Comparison of ENCODE assay signal across 23 cellular contexts in the genomic region with DNA sequence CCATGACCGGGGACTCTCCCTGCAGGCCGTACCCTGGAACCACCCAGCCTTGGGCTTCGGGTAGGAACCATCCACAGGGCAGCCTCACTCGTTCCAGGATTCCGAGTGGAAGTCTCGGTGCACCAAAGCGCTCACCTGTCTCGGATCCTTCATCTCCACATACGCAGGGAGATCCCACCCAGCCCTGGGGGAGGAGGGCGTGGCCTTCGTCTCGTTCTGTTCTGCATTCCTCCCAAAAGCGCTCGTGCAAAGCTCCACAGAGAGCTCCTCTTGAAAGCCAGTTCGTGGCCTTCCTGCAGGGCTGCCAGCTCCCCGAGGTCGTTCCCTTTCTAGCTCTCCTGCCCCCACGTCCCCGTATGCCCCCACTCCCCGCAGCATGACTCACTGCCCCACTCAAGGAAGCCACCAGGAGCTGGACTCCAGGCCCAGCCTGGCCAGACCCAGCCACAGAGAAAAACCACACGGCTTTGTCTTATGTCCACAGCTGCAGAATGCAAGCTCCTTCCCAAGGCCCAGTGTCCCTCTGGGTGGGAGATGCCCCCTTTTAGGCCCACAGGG.
A peak's percentile ranks its signal among the peaks of the same experiment; 100 is the strongest.
DNase-seq lines count a peak whose midpoint lies in the region; ATAC-seq, FAIRE-seq and TF ChIP-seq lines count a peak whose summit lies in the region.
"Had no signal": no experiment of that assay in that cellular context is flagged by ENCODE, and none has a peak within 500 bp of the region (broad histone marks: within the 10 kb centered on the region; RNA-seq: fewer than 3 reads in every experiment).

No MANE protein-coding gene starts in this region.

- peak overlapping the region; percentile 63 for H3K27ac Mint-ChIP-seq in neural progenitor cell
- H3K27ac Mint-ChIP-seq: activated CD4-positive, alpha-beta T cell treated with anti-CD3 and anti-CD28 coated beads for 36 hours; activated naive CD4-positive, alpha-beta T cell treated with anti-CD3 and anti-CD28 coated beads, Interleukin-2, amount 10 ng/mL, durations not matched to agents 7 days and 5 days; activated T-cell treated with anti-CD3 and anti-CD28 coated beads, Interleukin-2, amount 50 U/mL, for 72 hours; stimulated activated effector memory CD8-positive, alpha-beta T cell treated with anti-CD3 and anti-CD28 coated beads, Interleukin-12 subunit alpha, Interleukin-12 subunit beta, amount 100 ng/mL, for 72 hours had no signal

- peaks cover 3% of the 10 kb centered on the region for H4K20me1 ChIP-seq in neural progenitor cell (ENCODE audit: low read depth)

- no peak overlapping the region for H3K4me3 Mint-ChIP-seq in neural progenitor cell
- H3K4me3 Mint-ChIP-seq: activated CD4-positive, alpha-beta T cell treated with anti-CD3 and anti-CD28 coated beads for 36 hours; activated naive CD4-positive, alpha-beta T cell treated with anti-CD3 and anti-CD28 coated beads, Interleukin-2, amount 10 ng/mL, durations not matched to agents 7 days and 5 days; activated T-cell treated with anti-CD3 and anti-CD28 coated beads, Interleukin-2, amount 50 U/mL, for 72 hours; CD4-positive, alpha-beta memory T cell; stimulated activated effector memory CD8-positive, alpha-beta T cell treated with anti-CD3 and anti-CD28 coated beads, Interleukin-12 subunit alpha, Interleukin-12 subunit beta, amount 100 ng/mL, for 72 hours had no signal

- ATAC-seq in gastrocnemius medialis, result no peak
- ATAC-seq: activated CD4-positive, alpha-beta T cell treated with anti-CD3 and anti-CD28 coated beads for 36 hours; activated T-cell treated with anti-CD3 and anti-CD28 coated beads, Interleukin-2, amount 50 U/mL, for 72 hours; GM12878; lower lobe of right lung; stimulated activated effector memory CD8-positive, alpha-beta T cell treated with anti-CD3 and anti-CD28 coated beads, Interleukin-12 subunit alpha, Interleukin-12 subunit beta, amount 100 ng/mL, for 72 hours had no signal

- H3K4me2 ChIP-seq in neural progenitor cell, result no peak overlapping the region

- H3K9ac ChIP-seq in neural progenitor cell, result no peak overlapping the region

- no peaks in the 10 kb centered on the region for H3F3A ChIP-seq in neural progenitor cell (ENCODE audit: low read depth)

- intact Hi-C loops in gastrocnemius medialis (cut with DNase I; ENCODE audit: low total_unique reads), result no loop called here

- H3K27me3 ChIP-seq in neural progenitor cell, result no peaks in the 10 kb centered on the region
- H3K27me3 ChIP-seq in gastrocnemius medialis, result no peaks in the 10 kb centered on the region
- H3K27me3 ChIP-seq: ascending aorta, esophagus squamous epithelium had no signal

- no peaks in the 10 kb centered on the region for H3K4me1 ChIP-seq in neural progenitor cell
- no peaks in the 10 kb centered on the region for H3K4me1 ChIP-seq in gastrocnemius medialis
- H3K4me1 ChIP-seq: ascending aorta, lower lobe of right lung had no signal

- H3K9me3 Mint-ChIP-seq in neural progenitor cell, result no peaks in the 10 kb centered on the region
- H3K9me3 Mint-ChIP-seq: activated naive CD4-positive, alpha-beta T cell treated with anti-CD3 and anti-CD28 coated beads, Interleukin-2, amount 10 ng/mL, durations not matched to agents 7 days and 5 days; activated T-cell treated with anti-CD3 and anti-CD28 coated beads, Interleukin-2, amount 50 U/mL, for 72 hours; CD4-positive, alpha-beta memory T cell; stimulated activated effector memory CD8-positive, alpha-beta T cell treated with anti-CD3 and anti-CD28 coated beads, Interleukin-12 subunit alpha, Interleukin-12 subunit beta, amount 100 ng/mL, for 72 hours had no signal

- FAIRE-seq in RCC 7860 (lab: Jason Lieb, UNC), result no peak
- FAIRE-seq: GM12878, islet of Langerhans had no signal

- H3K36me3 Mint-ChIP-seq in neural progenitor cell, result peaks cover 5% of the 10 kb centered on the region
- H3K36me3 Mint-ChIP-seq: activated naive CD4-positive, alpha-beta T cell treated with anti-CD3 and anti-CD28 coated beads, Interleukin-2, amount 10 ng/mL, durations not matched to agents 7 days and 5 days; CD4-positive, alpha-beta memory T cell had no signal

- no peak for TF ChIP-seq POLR2A in gastrocnemius medialis (IDR thresholded peaks at IDR 0.05)

- DNase-seq in AG10803 (ENCODE audit: low read depth), result peak; percentile 42
- DNase-seq in RCC 7860 (ENCODE audit: low spot score), result peak; percentile 16
- DNase-seq in fibroblast of gingiva (ENCODE audit: low read depth), result peak; percentile 17
- no peak for DNase-seq in neural progenitor cell (ENCODE audit: low spot score)
- DNase-seq in gastrocnemius medialis, result no peak
- DNase-seq in stimulated activated naive CD4-positive, alpha-beta T cell treated with Interleukin-2 at 50 U/mL for 16 hours (lab: John Stamatoyannopoulos, UW), result no peak
- DNase-seq in NCI-H2081 treated with DMSO at 0.1 percent for 48 hours (lab: John Stamatoyannopoulos, UW), result no peak
- DNase-seq in NK-92 (lab: John Stamatoyannopoulos, UW; ENCODE audit: unreplicated experiment), result no peak
- DNase-seq: activated CD4-positive, alpha-beta T cell treated with anti-CD3 and anti-CD28 coated beads for 36 hours; activated naive CD4-positive, alpha-beta T cell treated with anti-CD3 and anti-CD28 coated beads, Interleukin-2, amount 10 ng/mL, durations not matched to agents 7 days and 5 days; activated T-cell treated with anti-CD3 and anti-CD28 coated beads, Interleukin-2, amount 50 U/mL, for 72 hours; CD4-positive, alpha-beta memory T cell; effector memory CD4-positive, alpha-beta T cell; esophagus squamous epithelium; Kasumi-1; lower lobe of right lung; NCI-H1105 treated with DMSO at 0.1 percent for 48 hours; NCI-H510A treated with DMSO at 0.1 percent for 48 hours; SW 1271 had no signal

- in situ Hi-C loops in gastrocnemius medialis (cut with MboI; ENCODE audit: low sequenced_read_pairs in 4 of 4), result no loop called here

- peaks cover 18% of the 10 kb centered on the region for H3K4me1 Mint-ChIP-seq in neural progenitor cell
- H3K4me1 Mint-ChIP-seq: activated CD4-positive, alpha-beta T cell treated with anti-CD3 and anti-CD28 coated beads for 36 hours; activated naive CD4-positive, alpha-beta T cell treated with anti-CD3 and anti-CD28 coated beads, Interleukin-2, amount 10 ng/mL, durations not matched to agents 7 days and 5 days; CD4-positive, alpha-beta memory T cell; stimulated activated effector memory CD8-positive, alpha-beta T cell treated with anti-CD3 and anti-CD28 coated beads, Interleukin-12 subunit alpha, Interleukin-12 subunit beta, amount 100 ng/mL, for 72 hours had no signal

- H3K36me3 ChIP-seq in neural progenitor cell, result no peaks in the 10 kb centered on the region
- H3K36me3 ChIP-seq in gastrocnemius medialis, result no peaks in the 10 kb centered on the region

- no peaks in the 10 kb centered on the region for H3K79me2 ChIP-seq in neural progenitor cell (ENCODE audit: low read depth)

- H3K4me3 ChIP-seq in AG10803 (ENCODE audit: low read length), result no peak overlapping the region
- no peak overlapping the region for H3K4me3 ChIP-seq in neural progenitor cell
- no peak overlapping the region for H3K4me3 ChIP-seq in gastrocnemius medialis
- H3K4me3 ChIP-seq: ascending aorta, esophagus squamous epithelium, GM12878, lower lobe of right lung had no signal

- H2AFZ ChIP-seq in neural progenitor cell (replicated peaks), result no peak overlapping the region

- no peaks in the 10 kb centered on the region for H3K9me3 ChIP-seq in neural progenitor cell (ENCODE audit: low read depth)
- H3K9me3 ChIP-seq in gastrocnemius medialis, result no peaks in the 10 kb centered on the region
- H3K9me3 ChIP-seq: ascending aorta, esophagus squamous epithelium, lower lobe of right lung had no signal

- TF ChIP-seq CTCF in AG10803 (conservative IDR thresholded peaks at IDR 0.05; ENCODE audit: low read length) (no peak), neural progenitor cell (IDR thresholded peaks at IDR 0.05) (no peak), gastrocnemius medialis (IDR thresholded peaks at IDR 0.05 in 4 of 5, conservative IDR thresholded peaks at IDR 0.05 in 1 of 5) (no peak)

- no peak overlapping the region for H3K27ac ChIP-seq in neural progenitor cell
- H3K27ac ChIP-seq in gastrocnemius medialis, result no peak overlapping the region
- H3K27ac ChIP-seq: ascending aorta, esophagus squamous epithelium, lower lobe of right lung had no signal

- H3K27me3 Mint-ChIP-seq in neural progenitor cell (ENCODE audit: insufficient read depth, low read depth), result no peaks in the 10 kb centered on the region
- H3K27me3 Mint-ChIP-seq: activated CD4-positive, alpha-beta T cell treated with anti-CD3 and anti-CD28 coated beads for 36 hours; activated naive CD4-positive, alpha-beta T cell treated with anti-CD3 and anti-CD28 coated beads, Interleukin-2, amount 10 ng/mL, durations not matched to agents 7 days and 5 days; CD4-positive, alpha-beta memory T cell had no signal

Comparison
In these comparisons a context has a peak if more than half of its experiments do, and no peak if none do; other contexts are left out.
1. DNase-seq: peak in AG10803 (single experiment), RCC 7860 (single experiment) and fibroblast of gingiva (single experiment); none in neural progenitor cell (single experiment), gastrocnemius medialis (0 of 2), stimulated activated naive CD4-positive, alpha-beta T cell treated with Interleukin-2 at 50 U/mL for 16 hours (single experiment), NCI-H2081 treated with DMSO at 0.1 percent for 48 hours (single experiment) and NK-92 (single experiment).